Comparison of ENCODE assay signal across 17 cellular contexts in genomic region chr10:52455095-52455494, GRCh38.
DNase-seq lines count a peak whose midpoint lies in the region; ATAC-seq, FAIRE-seq and TF ChIP-seq lines count a peak whose summit lies in the region.
"Had no signal": no experiment of that assay in that cellular context is flagged by ENCODE, and none has a peak within 500 bp of the region (broad histone marks: within the 10 kb centered on the region; RNA-seq: fewer than 3 reads in every experiment).

No MANE protein-coding gene starts in this region.

- peak overlapping the region; percentile 63 for H3K27ac ChIP-seq in HCT116 (ENCODE audit: low read depth, low read length)
- H3K27ac ChIP-seq in RWPE1 = no peak overlapping the region
- H3K27ac ChIP-seq: prostate gland, suprapubic skin had no signal

- RAD21 ChIA-PET in HCT116 (lab: Charles Lee; ENCODE audit: low non-redundant PET in 1 of 2, low total read pairs in 2 of 2, uncharacterized antibody in 2 of 2, unreplicated experiment in 2 of 2) = no interaction called here

- no peaks in the 10 kb centered on the region for H3K9me2 ChIP-seq in HCT116 (ENCODE audit: insufficient read depth)

- no peaks in the 10 kb centered on the region for H3K36me3 Mint-ChIP-seq in activated CD8-positive, alpha-beta memory T cell treated with anti-CD3 and anti-CD28 coated beads, Interleukin-2, amount 10 ng/mL, durations not matched to agents 7 days and 5 days

- H3K9me3 ChIP-seq in HCT116 (ENCODE audit: control insufficient read depth in 1 of 2, insufficient read depth in 1 of 2, low read depth in 1 of 2, low read length in 2 of 2) = no peaks in the 10 kb centered on the region
- H3K9me3 ChIP-seq: prostate gland, suprapubic skin had no signal

- no peaks in the 10 kb centered on the region for H3K27me3 Mint-ChIP-seq in activated CD8-positive, alpha-beta memory T cell treated with anti-CD3 and anti-CD28 coated beads, Interleukin-2, amount 10 ng/mL, durations not matched to agents 7 days and 5 days

- no peak overlapping the region for H3K27ac Mint-ChIP-seq in activated CD8-positive, alpha-beta memory T cell treated with anti-CD3 and anti-CD28 coated beads, Interleukin-2, amount 10 ng/mL, durations not matched to agents 7 days and 5 days
- H3K27ac Mint-ChIP-seq: nephron had no signal

- DNase-seq in HCT116 (ENCODE audit: low read depth, low spot score) (no peak), RWPE1 (ENCODE audit: low spot score) (peak; percentile 62), urothelium cell line (ENCODE audit: low spot score) (peak; percentile 38)
- no peak for DNase-seq in activated CD8-positive, alpha-beta memory T cell treated with anti-CD3 and anti-CD28 coated beads, Interleukin-2, amount 10 ng/mL, durations not matched to agents 7 days and 5 days
- DNase-seq: activated CD4-positive, alpha-beta T cell treated with anti-CD3 and anti-CD28 coated beads for 1 hour; activated gamma-delta T cell; effector memory CD4-positive, alpha-beta T cell; NCI-H1694; SHP77 treated with DMSO at 0.1 percent for 48 hours; stimulated activated CD4-positive, alpha-beta T cell treated with anti-CD3 and anti-CD28 coated beads, Interleukin-12 subunit alpha, Interleukin-12 subunit beta, amount 100 ng/mL, for 4 hours had no signal

- intact Hi-C loops in HCT116 (cut with micrococcal nuclease) = no loop called here

- no peak overlapping the region for H3K9ac ChIP-seq in HCT116 (ENCODE audit: low read length)

- peak overlapping the region; percentile 75 for H2AFZ ChIP-seq in HCT116 (ENCODE audit: low read depth, low read length, poor library complexity, severe bottlenecking)

- H3K4me3 Mint-ChIP-seq in activated CD8-positive, alpha-beta memory T cell treated with anti-CD3 and anti-CD28 coated beads, Interleukin-2, amount 10 ng/mL, durations not matched to agents 7 days and 5 days = no peak overlapping the region
- H3K4me3 Mint-ChIP-seq: nephron had no signal

- no peaks in the 10 kb centered on the region for H4K20me1 ChIP-seq in HCT116 (ENCODE audit: insufficient read depth)

- POLR2A ChIA-PET in HCT116 (lab: Charles Lee) = no interaction called here
- POLR2A ChIA-PET in RWPE1 (lab: Yijun Ruan, JAX; ENCODE audit: low non-redundant PET) = no interaction called here

- H3K4me2 ChIP-seq in HCT116 (ENCODE audit: low read length) = peak overlapping the region; percentile 51

- ATAC-seq in HCT116 = peak; percentile 80
- ATAC-seq in esophagus mucosa = peak; percentile 45
- ATAC-seq in GM21526 (IDR thresholded peaks at IDR 0.05; ENCODE audit: low FRiP score, unreplicated experiment) = no peak
- no peak for ATAC-seq in activated CD8-positive, alpha-beta memory T cell treated with anti-CD3 and anti-CD28 coated beads, Interleukin-2, amount 10 ng/mL, durations not matched to agents 7 days and 5 days
- ATAC-seq in HG03045 (IDR thresholded peaks at IDR 0.05; ENCODE audit: unreplicated experiment) = no peak
- ATAC-seq: HepG2 had no signal

- TF ChIP-seq CTCF in HCT116 (IDR thresholded peaks at IDR 0.05 in 2 of 3, conservative IDR thresholded peaks at IDR 0.05 in 1 of 3; ENCODE audit: borderline replicate concordance in 1 of 3, insufficient read depth in 1 of 3, low read depth in 2 of 3, low read length in 2 of 3) = no peak
- TF ChIP-seq CTCF in RWPE1 (conservative IDR thresholded peaks at IDR 0.05; ENCODE audit: low read depth) = no peak

- no peaks in the 10 kb centered on the region for H3K36me3 ChIP-seq in HCT116 (ENCODE audit: control insufficient read depth in 1 of 2, insufficient read depth in 2 of 2, low read length in 2 of 2)
- H3K36me3 ChIP-seq: prostate gland, suprapubic skin had no signal

- H3K4me3 ChIP-seq in HCT116 (replicated peaks in 1 of 2; ENCODE audit: low read depth in 1 of 2, low read length in 2 of 2) = no peak overlapping the region; a peak in 1 of 4 replicates
- H3K4me3 ChIP-seq: prostate gland, suprapubic skin had no signal

- BruUV-seq in HCT116 (replicated peaks; lab: Mats Ljungman, UMichigan) = no TSS peak

- peaks cover 45 to 56% of the 10 kb centered on the region in 2 experiments for H3K4me1 ChIP-seq in HCT116 (ENCODE audit: control insufficient read depth in 1 of 2, insufficient read depth in 2 of 2, low read length in 2 of 2)
- H3K4me1 ChIP-seq: prostate gland, suprapubic skin had no signal

- no peaks in the 10 kb centered on the region for H3K9me3 Mint-ChIP-seq in activated CD8-positive, alpha-beta memory T cell treated with anti-CD3 and anti-CD28 coated beads, Interleukin-2, amount 10 ng/mL, durations not matched to agents 7 days and 5 days (ENCODE audit: low read depth)
- H3K9me3 Mint-ChIP-seq: nephron had no signal

- no peaks in the 10 kb centered on the region for H3K79me2 ChIP-seq in HCT116 (ENCODE audit: insufficient read depth, low read length)

- H3K27me3 ChIP-seq in HCT116 (ENCODE audit: insufficient read depth, low read length) = no peaks in the 10 kb centered on the region
- H3K27me3 ChIP-seq: suprapubic skin had no signal

- no peak for TF ChIP-seq RAD21 in HCT116 (IDR thresholded peaks at IDR 0.05; ENCODE audit: low read depth)

- FAIRE-seq in urothelium cell line (lab: Jason Lieb, UNC) = no peak
- FAIRE-seq: HepG2 had no signal

- H3K4me1 Mint-ChIP-seq in activated CD8-positive, alpha-beta memory T cell treated with anti-CD3 and anti-CD28 coated beads, Interleukin-2, amount 10 ng/mL, durations not matched to agents 7 days and 5 days = no peaks in the 10 kb centered on the region
- H3K4me1 Mint-ChIP-seq: nephron had no signal

- peak; percentile 35 for TF ChIP-seq POLR2A in HCT116 (IDR thresholded peaks at IDR 0.05; ENCODE audit: borderline replicate concordance, extremely low read depth, insufficient read depth, insufficient read length)

- CTCF ChIA-PET in HCT116 (lab: Charles Lee) (no interaction called here), RWPE1 (lab: Yijun Ruan, JAX) (no interaction called here)
- CTCF ChIA-PET in activated CD8-positive, alpha-beta memory T cell treated with anti-CD3 and anti-CD28 coated beads, Interleukin-2, amount 10 ng/mL, durations not matched to agents 7 days and 5 days (lab: Charles Lee) = no interaction called here

TF ChIP-seq in HCT116, 20 proteins besides CTCF, POLR2A, EP300 and RAD21 (continues in another document):
- TF ChIP-seq SRF (IDR thresholded peaks at IDR 0.05; ENCODE audit: low read depth) (no peak), ATF3 (IDR thresholded peaks at IDR 0.05) (no peak), ZBTB33 (IDR thresholded peaks at IDR 0.05; ENCODE audit: extremely low read depth, insufficient replicate concordance, low read length) (no peak), EZH2 (IDR thresholded peaks at IDR 0.05) (no peak), SP1 (IDR thresholded peaks at IDR 0.05; ENCODE audit: low read depth) (no peak), POLR2AphosphoS5 (IDR thresholded peaks at IDR 0.05; ENCODE audit: low read depth, low read length) (no peak), SIN3A (IDR thresholded peaks at IDR 0.05; ENCODE audit: low read depth) (no peak), ZNF274 (IDR thresholded peaks at IDR 0.05; ENCODE audit: low read depth, low read length) (no peak), CEBPB (IDR thresholded peaks at IDR 0.05; ENCODE audit: low read depth) (no peak), ZFX (IDR thresholded peaks at IDR 0.05) (no peak), CBX3 (IDR thresholded peaks at IDR 0.05; ENCODE audit: low read depth) (peak; percentile 45; the same call in 1 of the 2 replicates), TCF7L2 (IDR thresholded peaks at IDR 0.05; ENCODE audit: borderline replicate concordance, extremely low read depth, insufficient read depth, insufficient read length) (peak; percentile 53), ELF1 (IDR thresholded peaks at IDR 0.05; ENCODE audit: borderline replicate concordance, low read depth) (no peak), EGR1 (IDR thresholded peaks at IDR 0.05; ENCODE audit: low read depth) (no peak), FOSL1 (IDR thresholded peaks at IDR 0.05; ENCODE audit: low read depth) (0 out of 2 replicates have a peak, but pooled peaks have one; percentile 25), YY1 (IDR thresholded peaks at IDR 0.05; ENCODE audit: extremely low read depth, insufficient replicate concordance, low read depth, low read length) (no peak), MAX (IDR thresholded peaks at IDR 0.05) (no peak)

Comparison
In these comparisons a context has a peak if more than half of its experiments do, and no peak if none do; other contexts are left out.
1. ATAC-seq: peak in HCT116 (single experiment) and esophagus mucosa (single experiment); none in GM21526 (single experiment), activated CD8-positive, alpha-beta memory T cell treated with anti-CD3 and anti-CD28 coated beads, Interleukin-2, amount 10 ng/mL, durations not matched to agents 7 days and 5 days (single experiment) and HG03045 (single experiment).
2. DNase-seq: peak in RWPE1 (single experiment) and urothelium cell line (single experiment); none in HCT116 (single experiment) and activated CD8-positive, alpha-beta memory T cell treated with anti-CD3 and anti-CD28 coated beads, Interleukin-2, amount 10 ng/mL, durations not matched to agents 7 days and 5 days (single experiment).